1 cellular context compared by ENCODE assay signal in genomic region chr14:53956427-53957201, GRCh38.
TF ChIP-seq lines count a peak whose summit lies in the region.

Gene BMP4 (minus strand): TSS chr14:53956825. CDS start chr14:53952222, 4,603 bp downstream.

TF ChIP-seq in HepG2, 621 proteins besides CTCF, POLR2A, EP300 and RAD21 (continued from another document and continues in another):
- TF ChIP-seq POLR2G (IDR thresholded peaks at IDR 0.05; ENCODE audit: low read depth, low read length) (peak; percentile 85), ZNF337 (CRISPR knock-in tag; IDR thresholded peaks at IDR 0.05; ENCODE audit: borderline replicate concordance, low read depth) (peak; percentile 60; the same call in 1 of the 2 replicates), SKI (IDR thresholded peaks at IDR 0.05; ENCODE audit: partially characterized antibody) (peak; percentile 41), E2F2 (CRISPR knock-in tag; IDR thresholded peaks at IDR 0.05; ENCODE audit: borderline replicate concordance) (no peak; the same call in 1 of the 2 replicates), HES4 (CRISPR knock-in tag; IDR thresholded peaks at IDR 0.05; ENCODE audit: borderline replicate concordance) (peak; percentile 83), AHDC1 (CRISPR knock-in tag; IDR thresholded peaks at IDR 0.05; ENCODE audit: borderline replicate concordance) (peak; percentile 56), ZXDC (CRISPR knock-in tag; IDR thresholded peaks at IDR 0.05) (peak; percentile 81), ZBTB8A (CRISPR knock-in tag; IDR thresholded peaks at IDR 0.05; ENCODE audit: borderline replicate concordance, low read depth) (no peak), SIX1 (CRISPR knock-in tag; IDR thresholded peaks at IDR 0.05; ENCODE audit: borderline replicate concordance) (0 out of 2 replicates have a peak, but pooled peaks have one; percentile 9), MLLT10 (CRISPR knock-in tag; IDR thresholded peaks at IDR 0.05) (no peak), ZBED4 (CRISPR knock-in tag; IDR thresholded peaks at IDR 0.05; ENCODE audit: borderline replicate concordance) (no peak), ZFP36L2 (CRISPR knock-in tag; IDR thresholded peaks at IDR 0.05) (no peak), BCL3 (CRISPR knock-in tag; IDR thresholded peaks at IDR 0.05) (0 out of 2 replicates have a peak, but pooled peaks have one; percentile 44), MXD3 (CRISPR knock-in tag; IDR thresholded peaks at IDR 0.05) (peak; percentile 94), AGO1 (IDR thresholded peaks at IDR 0.05; ENCODE audit: low read depth, low read length, poor library complexity, severe bottlenecking) (no peak), TBP (CRISPR knock-in tag; IDR thresholded peaks at IDR 0.05) (no peak), ZNF180 (CRISPR knock-in tag; IDR thresholded peaks at IDR 0.05; ENCODE audit: borderline replicate concordance, low read depth) (no peak), ZNF550 (CRISPR knock-in tag; IDR thresholded peaks at IDR 0.05; ENCODE audit: borderline replicate concordance) (no peak), ZBTB37 (CRISPR knock-in tag; IDR thresholded peaks at IDR 0.05) (0 out of 2 replicates have a peak, but pooled peaks have one; percentile 28), CBX2 (IDR thresholded peaks at IDR 0.05; ENCODE audit: low read depth, low read length) (no peak), CBX2 (CRISPR knock-in tag; IDR thresholded peaks at IDR 0.05; ENCODE audit: low read depth) (no peak), IRF1 (CRISPR knock-in tag; IDR thresholded peaks at IDR 0.05; ENCODE audit: low read depth) (no peak), PRPF4 (IDR thresholded peaks at IDR 0.05; ENCODE audit: low read depth, low read length, poor library complexity, severe bottlenecking) (no peak), ZNF207 (IDR thresholded peaks at IDR 0.05; ENCODE audit: borderline replicate concordance) (no peak), ZNF574 (CRISPR knock-in tag; IDR thresholded peaks at IDR 0.05) (peak; percentile 76), NFIC (IDR thresholded peaks at IDR 0.05; ENCODE audit: low read length) (no peak), RAD51 (IDR thresholded peaks at IDR 0.05; ENCODE audit: borderline replicate concordance) (no peak), RFXAP (CRISPR knock-in tag; IDR thresholded peaks at IDR 0.05; ENCODE audit: borderline replicate concordance) (peak; percentile 84), CCAR2 (optimal IDR thresholded peaks at IDR 0.05; ENCODE audit: low read depth, low read length) (peak; percentile 26), ZNF543 (CRISPR knock-in tag; IDR thresholded peaks at IDR 0.05) (peak; percentile 59; the same call in 1 of the 2 replicates), NFE2L1 (CRISPR knock-in tag; IDR thresholded peaks at IDR 0.05; ENCODE audit: borderline replicate concordance) (no peak), ZNF143 (CRISPR knock-in tag; IDR thresholded peaks at IDR 0.05) (0 out of 2 replicates have a peak, but pooled peaks have one; percentile 47), ZNF619 (CRISPR knock-in tag; IDR thresholded peaks at IDR 0.05) (peak; percentile 61; the same call in 1 of the 2 replicates), NR0B2 (CRISPR knock-in tag; IDR thresholded peaks at IDR 0.05) (peak; percentile 91), ZFP36L1 (CRISPR knock-in tag; IDR thresholded peaks at IDR 0.05) (peak; percentile 25; the same call in 1 of the 2 replicates)
